In the genomic region with DNA sequence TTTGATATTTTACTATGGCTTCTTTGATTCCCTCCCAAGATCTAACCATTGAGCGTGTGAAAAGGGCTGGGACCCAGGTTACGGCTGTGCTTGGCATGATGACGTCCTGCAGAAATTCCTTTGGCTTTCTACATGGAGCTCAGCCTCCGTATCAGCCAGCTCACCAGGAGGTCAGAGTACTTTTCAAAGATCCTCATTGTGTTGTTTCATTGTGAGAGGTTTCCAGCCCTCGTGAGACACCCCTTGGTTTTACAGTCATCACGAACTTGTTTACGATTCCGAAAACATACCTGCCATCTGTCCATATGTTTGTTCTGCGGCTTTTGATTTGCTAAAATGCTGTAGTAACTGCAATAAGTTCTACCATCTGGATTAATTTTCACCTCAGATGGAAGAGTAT, we compare ENCODE assay signal across 18 cellular contexts.
"Had no signal": no experiment of that assay in that cellular context is flagged by ENCODE, and none has a peak within 500 bp of the region (broad histone marks: within the 10 kb centered on the region; RNA-seq: fewer than 3 reads in every experiment).

No MANE protein-coding gene starts in this region.

- H3K9me3 Mint-ChIP-seq: activated naive CD8-positive, alpha-beta T cell treated with anti-CD3 and anti-CD28 coated beads, Interleukin-2, amount 10 ng/mL, durations not matched to agents 7 days and 5 days; activated T-helper 17 cell treated with anti-CD3 and anti-CD28 coated beads, Interleukin-2, amount 50 U/mL, for 72 hours; memory B cell; naive thymus-derived CD4-positive, alpha-beta T cell had no signal

- H3K27me3 Mint-ChIP-seq: activated CD8-positive, alpha-beta T cell treated with anti-CD3 and anti-CD28 coated beads for 36 hours; activated naive CD8-positive, alpha-beta T cell treated with anti-CD3 and anti-CD28 coated beads, Interleukin-2, amount 10 ng/mL, durations not matched to agents 7 days and 5 days; activated T-helper 17 cell treated with anti-CD3 and anti-CD28 coated beads, Interleukin-2, amount 50 U/mL, for 72 hours had no signal

- H3K27me3 ChIP-seq: ovary, right lobe of liver had no signal

- H3K4me3 ChIP-seq: ovary, right lobe of liver, suprapubic skin had no signal

- H3K36me3 Mint-ChIP-seq: activated naive CD8-positive, alpha-beta T cell treated with anti-CD3 and anti-CD28 coated beads, Interleukin-2, amount 10 ng/mL, durations not matched to agents 7 days and 5 days; memory B cell; naive thymus-derived CD4-positive, alpha-beta T cell had no signal

- ATAC-seq: activated CD8-positive, alpha-beta T cell treated with anti-CD3 and anti-CD28 coated beads for 36 hours; activated T-helper 17 cell treated with anti-CD3 and anti-CD28 coated beads, Interleukin-2, amount 50 U/mL, for 72 hours; naive thymus-derived CD4-positive, alpha-beta T cell; right lobe of liver; stimulated activated naive CD8-positive, alpha-beta T cell treated with anti-CD3 and anti-CD28 coated beads, Interleukin-15, amount 100 ng/mL, for 72 hours had no signal

- H3K36me3 ChIP-seq: ovary, right lobe of liver, suprapubic skin had no signal

- H3K9me3 ChIP-seq: ovary, right lobe of liver, suprapubic skin had no signal

- H3K4me3 Mint-ChIP-seq: activated CD8-positive, alpha-beta T cell treated with anti-CD3 and anti-CD28 coated beads for 36 hours; activated naive CD8-positive, alpha-beta T cell treated with anti-CD3 and anti-CD28 coated beads, Interleukin-2, amount 10 ng/mL, durations not matched to agents 7 days and 5 days; activated T-helper 17 cell treated with anti-CD3 and anti-CD28 coated beads, Interleukin-2, amount 50 U/mL, for 72 hours; memory B cell; stimulated activated naive CD8-positive, alpha-beta T cell treated with anti-CD3 and anti-CD28 coated beads, Interleukin-15, amount 100 ng/mL, for 72 hours had no signal

- H3K4me1 ChIP-seq: right lobe of liver, suprapubic skin had no signal

- DNase-seq: activated CD4-positive, alpha-beta T cell treated with anti-CD3 and anti-CD28 coated beads for 48 hours; activated CD4-positive, CD25-positive, alpha-beta regulatory T cell; activated CD8-positive, alpha-beta T cell treated with anti-CD3 and anti-CD28 coated beads for 36 hours; activated naive CD4-positive, alpha-beta T cell; activated naive CD8-positive, alpha-beta T cell treated with anti-CD3 and anti-CD28 coated beads, Interleukin-2, amount 10 ng/mL, durations not matched to agents 7 days and 5 days; activated T-cell treated with anti-CD3 and anti-CD28 coated beads, Interleukin-2, amount 50 U/mL, for 1 hour; amygdala; naive thymus-derived CD4-positive, alpha-beta T cell; ovary; right lobe of liver; small intestine; stimulated activated CD4-positive, alpha-beta T cell treated with anti-CD3 and anti-CD28 coated beads, Interleukin-15, amount 100 ng/mL, for 24 hours; stimulated activated CD4-positive, alpha-beta T cell treated with anti-CD3 and anti-CD28 coated beads, Interleukin-2, amount 100 ng/mL, for 48 hours; stimulated activated naive CD8-positive, alpha-beta T cell treated with anti-CD3 and anti-CD28 coated beads, Interleukin-15, amount 100 ng/mL, for 72 hours; trophoblast cell had no signal

- H3K27ac ChIP-seq: ovary, right lobe of liver, suprapubic skin had no signal

- H3K27ac Mint-ChIP-seq: activated naive CD8-positive, alpha-beta T cell treated with anti-CD3 and anti-CD28 coated beads, Interleukin-2, amount 10 ng/mL, durations not matched to agents 7 days and 5 days; activated T-helper 17 cell treated with anti-CD3 and anti-CD28 coated beads, Interleukin-2, amount 50 U/mL, for 72 hours; memory B cell had no signal
